ENCODE assay signal across 13 cellular contexts in genomic region chr12:113227686-113228391, GRCh38. TPM values are rescaled to one million over a fixed set of nuclear protein-coding genes. Genes with fewer than 3 reads are reported as not detected.
A peak's percentile ranks its signal among the peaks of the same experiment; 100 is the strongest.
DNase-seq lines count a peak whose midpoint lies in the region; ATAC-seq and TF ChIP-seq lines count a peak whose summit lies in the region.
"Had no signal": no experiment of that assay in that cellular context is flagged by ENCODE, and none has a peak within 500 bp of the region (broad histone marks: within the 10 kb centered on the region; RNA-seq: fewer than 3 reads in every experiment).

No MANE protein-coding gene starts in this region.

- no peak overlapping the region for H3K14ac ChIP-seq in mesenchymal stem cell (ENCODE audit: low read length in 2 of 2)

- H2BK5ac ChIP-seq in mesenchymal stem cell (ENCODE audit: low read depth, low read length, poor library complexity, severe bottlenecking) = no peak overlapping the region

- H3K4me2 ChIP-seq in mesenchymal stem cell (ENCODE audit: low read length, poor library complexity, severe bottlenecking) = no peak overlapping the region

- H4K91ac ChIP-seq in mesenchymal stem cell (ENCODE audit: low read length) = peak overlapping the region; percentile 37

- H2BK120ac ChIP-seq in mesenchymal stem cell (ENCODE audit: low read depth, low read length) = no peak overlapping the region

- H3K27ac ChIP-seq in heart left ventricle = peak overlapping the region; percentile 19 to 94 (median 88)
- peak overlapping the region; percentile 94 to 95 for H3K27ac ChIP-seq in ascending aorta
- H3K27ac ChIP-seq in mesenchymal stem cell (ENCODE audit: low read length, poor library complexity, severe bottlenecking) = no peak overlapping the region
- H3K27ac ChIP-seq in tibial artery = peak overlapping the region; percentile 97
- H3K27ac ChIP-seq in ovary = no peak overlapping the region
- peak overlapping the region in 1 of 2 donors; percentile 18 for H3K27ac ChIP-seq in left lung
- H3K27ac ChIP-seq: neutrophil had no signal

- 66 to 75% (median 70%) methylated on average over 5 of the region's 5 CpGs for WGBS in heart left ventricle, 4 donors
- 93% methylated on average over 5 of the region's 5 CpGs for WGBS in mesenchymal stem cell
- 68 to 80% (median 79%) methylated on average over 5 of the region's 5 CpGs for whole genome bisulfite sequencing in ovary, 3 donors

- peak overlapping the region; percentile 33 for H4K8ac ChIP-seq in mesenchymal stem cell (ENCODE audit: low read length)

- TF ChIP-seq CTCF in heart left ventricle (IDR thresholded peaks at IDR 0.05) (no peak), ascending aorta (IDR thresholded peaks at IDR 0.05) (no peak), tibial artery (IDR thresholded peaks at IDR 0.05) (no peak), ovary (IDR thresholded peaks at IDR 0.05) (no peak), left lung (IDR thresholded peaks at IDR 0.05) (no peak)

- peak overlapping the region in 1 of 2 experiments; percentile 68 for H3K4ac ChIP-seq in mesenchymal stem cell (ENCODE audit: low read depth in 1 of 2, low read length in 2 of 2)

- no peak overlapping the region for H3K4me3 ChIP-seq in heart left ventricle
- peak overlapping the region in 1 of 2 donors; percentile 26 for H3K4me3 ChIP-seq in ascending aorta
- H3K4me3 ChIP-seq in mesenchymal stem cell (ENCODE audit: insufficient read depth in 1 of 2, low read depth in 1 of 2, low read length in 2 of 2) = no peak overlapping the region
- H3K4me3 ChIP-seq in tibial artery = no peak overlapping the region
- H3K4me3 ChIP-seq in ovary = no peak overlapping the region
- H3K4me3 ChIP-seq in left lung = no peak overlapping the region
- H3K4me3 ChIP-seq: HAP-1 had no signal

- H3K9me3 ChIP-seq in heart left ventricle (no peaks in the 10 kb centered on the region), ascending aorta (no peaks in the 10 kb centered on the region), mesenchymal stem cell (ENCODE audit: control insufficient read depth, low read length) (peaks cover 7% of the 10 kb centered on the region), tibial artery (no peaks in the 10 kb centered on the region), ovary (no peaks in the 10 kb centered on the region), left lung (no peaks in the 10 kb centered on the region)
- H3K9me3 ChIP-seq: HAP-1, neutrophil had no signal

- H3K79me1 ChIP-seq in mesenchymal stem cell (replicated peaks; ENCODE audit: low read length, poor library complexity, severe bottlenecking) = peaks cover 11% of the 10 kb centered on the region

- H3K36me3 ChIP-seq in heart left ventricle (peaks cover 0 to 67% (median 57%) of the 10 kb centered on the region in 9 donors), ascending aorta (peaks cover 18 to 37% of the 10 kb centered on the region in 2 donors), mesenchymal stem cell (ENCODE audit: control insufficient read depth in 1 of 2, insufficient read depth in 2 of 2, low read depth in 1 of 2, low read length in 2 of 2) (peaks cover 36 to 60% of the 10 kb centered on the region in 2 experiments), tibial artery (peaks cover 24 to 51% (median 41%) of the 10 kb centered on the region in 3 donors), ovary (no peaks in the 10 kb centered on the region), left lung (peaks cover 0 to 53% of the 10 kb centered on the region in 2 donors)
- H3K36me3 ChIP-seq: neutrophil had no signal

- peak overlapping the region; percentile 65 for H2BK15ac ChIP-seq in mesenchymal stem cell (ENCODE audit: low read depth, poor library complexity, severe bottlenecking)

- ATAC-seq in heart left ventricle = no peak
- ATAC-seq in left ventricle myocardium superior = no peak
- no peak for ATAC-seq in HG03039 (IDR thresholded peaks at IDR 0.05; ENCODE audit: unreplicated experiment)
- ATAC-seq in left lung = no peak

- H2AK5ac ChIP-seq in mesenchymal stem cell (ENCODE audit: low read length, severe bottlenecking) = peak overlapping the region; percentile 52

- TF ChIP-seq EP300 in ovary (IDR thresholded peaks at IDR 0.05) = no peak

- no peak overlapping the region for H2AFZ ChIP-seq in mesenchymal stem cell (ENCODE audit: low read depth, low read length)

- intact Hi-C loops in heart left ventricle (cut with DNase I) = loop anchor here in 4 of 10 donors (5.0 to 10.0 kb wide), 3 partner anchors 34 to 69 kb away; no protein-coding TSS in a partner anchor
- intact Hi-C loops in left ventricle myocardium superior (cut with micrococcal nuclease) = no loop called here
- intact Hi-C loops in ascending aorta (cut with DNase I) = no loop called here
- intact Hi-C loops in tibial artery (cut with DNase I; ENCODE audit: low total_unique reads) = no loop called here
- intact Hi-C loops in ovary (cut with DNase I) = no loop called here
- intact Hi-C loops in left lung (cut with DNase I) = no loop called here

- H3K18ac ChIP-seq in mesenchymal stem cell (ENCODE audit: low read depth in 1 of 2, low read length in 2 of 2) = peak overlapping the region; percentile 0 to 48

- DNase-seq in heart left ventricle (no peak), left ventricle myocardium superior (no peak), ascending aorta (ENCODE audit: low spot score in 2 of 2) (no peak), mesenchymal stem cell (no peak), tibial artery (no peak), ovary (no peak), left lung (no peak)
- DNase-seq: effector memory CD4-positive, alpha-beta T cell; GDM1; left colon had no signal

- no peak overlapping the region for H2BK12ac ChIP-seq in mesenchymal stem cell (ENCODE audit: low read length in 2 of 2)

- H3K4me1 ChIP-seq in heart left ventricle (peaks cover 7 to 94% (median 85%) of the 10 kb centered on the region in 12 donors), ascending aorta (peaks cover 50 to 75% of the 10 kb centered on the region in 2 donors), mesenchymal stem cell (ENCODE audit: control insufficient read depth, insufficient read depth, low read depth, low read length) (peaks cover 21% of the 10 kb centered on the region), tibial artery (peaks cover 4 to 95% (median 81%) of the 10 kb centered on the region in 4 donors), ovary (ENCODE audit: insufficient read depth) (peaks cover 10% of the 10 kb centered on the region), left lung (peaks cover 9 to 84% of the 10 kb centered on the region in 2 donors)

- no peak overlapping the region for H3K9ac ChIP-seq in mesenchymal stem cell (ENCODE audit: low read length)

- TF ChIP-seq POLR2A in heart left ventricle (IDR thresholded peaks at IDR 0.05) (no peak), ovary (IDR thresholded peaks at IDR 0.05) (no peak)

- H3K27me3 ChIP-seq in heart left ventricle = no peaks in the 10 kb centered on the region
- H3K27me3 ChIP-seq in ascending aorta = no peaks in the 10 kb centered on the region
- H3K27me3 ChIP-seq in mesenchymal stem cell (ENCODE audit: control insufficient read depth in 1 of 2, insufficient read depth in 1 of 2, low read length in 2 of 2) = no peaks in the 10 kb centered on the region
- H3K27me3 ChIP-seq in tibial artery = no peaks in the 10 kb centered on the region
- H3K27me3 ChIP-seq in ovary = no peaks in the 10 kb centered on the region
- no peaks in the 10 kb centered on the region for H3K27me3 ChIP-seq in left lung
- H3K27me3 ChIP-seq: neutrophil had no signal

- H3K23ac ChIP-seq in mesenchymal stem cell (ENCODE audit: low read length in 2 of 2) = no peak overlapping the region

RNA-seq across cellular contexts. Expression of gene TPCN1, which starts 6.6 kb away (rescaled TPM):
- total RNA-seq in heart left ventricle = 100 to 1,000 TPM in 4 of 9 donors, 10 to 100 TPM in 5; 52.1 to 136 (median 92.0) TPM
- 10 to 100 TPM; 22.6 to 75.1 TPM for polyA plus RNA-seq in heart left ventricle
- 145 TPM for total RNA-seq in left ventricle myocardium superior
- total RNA-seq in ascending aorta = 56.3 TPM
- polyA plus RNA-seq in mesenchymal stem cell (2013, experiment 1 of 2) = 57.5 TPM
- polyA plus RNA-seq in mesenchymal stem cell (2013, experiment 2 of 2) = 58.5 TPM
- 10 to 100 TPM; 29.8 to 65.6 (median 54.8) TPM for total RNA-seq in ovary
- 10 to 100 TPM; 28.0 to 40.3 TPM for polyA plus RNA-seq in ovary
- total RNA-seq in left lung = 10 to 100 TPM; 39.6 to 54.1 TPM

RNA-seq across cellular contexts. Expression of gene RITA1, which starts 42.3 kb away (rescaled TPM):
- total RNA-seq in heart left ventricle (10 to 100 TPM; 13.3 to 30.7 (median 16.0) TPM), left ventricle myocardium superior (19.5 TPM), ascending aorta (48.4 TPM), ovary (10 to 100 TPM; 13.6 to 19.4 (median 15.4) TPM), left lung (10 to 100 TPM; 16.7 to 17.3 TPM)
- polyA plus RNA-seq in heart left ventricle (10 to 100 TPM; 10.4 to 12.9 TPM), ovary (10 to 100 TPM in 1 of 2 donors, 1 to 10 TPM in 1; 6.8 to 11.0 TPM)
- 15.4 TPM for polyA plus RNA-seq in mesenchymal stem cell (2013, experiment 1 of 2)
- polyA plus RNA-seq in mesenchymal stem cell (2013, experiment 2 of 2) = 14.6 TPM

RNA-seq across cellular contexts. Expression of gene DDX54, which starts 42.6 kb away (rescaled TPM):
- total RNA-seq in heart left ventricle (10 to 100 TPM; 28.2 to 60.2 (median 38.2) TPM), left ventricle myocardium superior (33.8 TPM), ascending aorta (97.0 TPM), ovary (10 to 100 TPM; 54.0 to 77.5 (median 71.4) TPM), left lung (10 to 100 TPM; 42.0 to 61.1 TPM)
- polyA plus RNA-seq in heart left ventricle (10 to 100 TPM; 23.4 to 53.2 TPM), ovary (10 to 100 TPM; 10.8 to 42.4 TPM)
- 34.2 TPM for polyA plus RNA-seq in mesenchymal stem cell (2013, experiment 1 of 2)
- 36.4 TPM for polyA plus RNA-seq in mesenchymal stem cell (2013, experiment 2 of 2)

Comparison
In these comparisons a context has a peak if more than half of its experiments do, and no peak if none do; other contexts are left out.
1. H3K27ac ChIP-seq: peak in heart left ventricle (12 of 12), ascending aorta (2 of 2) and tibial artery (2 of 2); none in mesenchymal stem cell (single experiment) and ovary (0 of 2).